In the genomic region with DNA sequence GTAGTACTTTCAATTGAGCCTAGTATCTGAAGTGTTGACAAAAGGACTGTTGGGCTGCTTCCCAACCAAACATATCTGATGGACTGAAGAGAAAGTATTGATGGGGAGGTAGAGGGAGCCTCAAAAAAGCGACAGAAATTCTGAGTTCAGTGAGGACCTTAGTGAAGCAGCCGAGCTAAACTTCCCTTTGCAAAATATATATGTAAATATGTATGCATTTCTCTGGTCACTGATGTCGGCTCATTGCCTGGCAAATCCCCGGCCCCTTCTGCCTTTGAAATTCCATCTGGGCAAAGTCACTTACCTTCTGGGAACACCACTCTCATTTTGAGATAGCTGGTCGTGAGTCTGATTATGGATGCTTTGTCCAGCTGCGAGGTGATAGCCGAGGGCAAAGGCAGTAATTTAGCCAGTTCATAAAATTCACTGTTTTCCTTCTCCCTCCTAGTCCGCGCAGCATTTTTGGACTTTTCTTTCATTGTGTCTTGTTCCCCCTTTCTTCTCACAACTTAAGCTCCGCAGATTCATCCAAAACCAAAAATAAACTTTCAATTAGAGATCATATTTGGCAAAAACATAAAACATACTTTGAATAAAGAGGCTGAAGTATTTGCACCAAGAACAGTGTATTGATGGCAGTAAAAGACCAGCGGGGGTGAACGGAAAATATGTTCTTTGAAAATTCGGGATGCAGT, we compare ENCODE assay signal across 1 cellular context.
TF ChIP-seq lines count a peak whose summit lies in the region.

No MANE protein-coding gene starts in this region.

TF ChIP-seq in SK-N-SH treated with all-trans-retinoic acid at 6 μM for 48 hours, 23 proteins besides CTCF, POLR2A, EP300 and RAD21 (continued from another document):
- TF ChIP-seq TSHZ2 (CRISPR knock-in tag; IDR thresholded peaks at IDR 0.05) = no peak
